Comparison of ENCODE assay signal across 8 cellular contexts in genomic region chr2:99180755-99181647, GRCh38. TPM values are rescaled to one million over a fixed set of nuclear protein-coding genes. Genes with fewer than 3 reads are reported as not detected.
DNase-seq lines count a peak whose midpoint lies in the region; ATAC-seq and TF ChIP-seq lines count a peak whose summit lies in the region.

TSS of gene MITD1 (minus strand) at chr2:99181058. CDS start at chr2:99180981, 77 bp downstream.
TSS of gene MRPL30 (plus strand) at chr2:99181184. CDS start at chr2:99186204, 5,020 bp downstream.

- H3K27me3 ChIP-seq in KMS-11 (ENCODE audit: insufficient read depth, low read depth) = no peaks in the 10 kb centered on the region
- no peaks in the 10 kb centered on the region for H3K27me3 ChIP-seq in Peyer's patch
- H3K27me3 ChIP-seq in muscle layer of colon (ENCODE audit: control insufficient read depth in 1 of 2, insufficient read depth in 2 of 2, low read length in 2 of 2) = no peaks in the 10 kb centered on the region

- H3K4me1 ChIP-seq in KMS-11 (ENCODE audit: low read depth, poor library complexity, severe bottlenecking) (peaks cover 24% of the 10 kb centered on the region), Peyer's patch (peaks cover 8 to 22% (median 16%) of the 10 kb centered on the region in 4 donors), muscle layer of colon (ENCODE audit: insufficient read depth, low read length) (peaks cover 27% of the 10 kb centered on the region)

- ATAC-seq in GM21737 (IDR thresholded peaks at IDR 0.05; ENCODE audit: unreplicated experiment) (peak; percentile 91), esophagus mucosa (peak; percentile 97)

- TF ChIP-seq CTCF in KMS-11 (conservative IDR thresholded peaks at IDR 0.05; ENCODE audit: low read depth, low read length) (no peak), Peyer's patch (IDR thresholded peaks at IDR 0.05) (no peak)

- H3K9ac ChIP-seq in KMS-11 = peak within 1 kb of the TSS; percentile 79
- peak within 1 kb of the TSS; percentile 84 for H3K9ac ChIP-seq in muscle layer of colon (ENCODE audit: low read length)

- peaks cover 65% of the 10 kb centered on the region for H3K79me2 ChIP-seq in KMS-11 (ENCODE audit: insufficient read depth, low read depth)

- peak within 1 kb of the TSS; percentile 100 for H3K4me2 ChIP-seq in KMS-11

- H3K27ac ChIP-seq in KMS-11 (peak within 1 kb of the TSS; percentile 40), Peyer's patch (peak within 1 kb of the TSS; percentile 64 to 86 (median 74)), muscle layer of colon (ENCODE audit: low read depth, low read length) (peak within 1 kb of the TSS; percentile 86)

- H2AFZ ChIP-seq in KMS-11 (ENCODE audit: low read depth) = peak within 1 kb of the TSS; percentile 84

- H3K4me3 ChIP-seq in KMS-11 (IDR thresholded peaks at IDR 0.05; ENCODE audit: insufficient read depth, low read depth, low read length) (peak within 1 kb of the TSS; percentile 87), Peyer's patch (peak within 1 kb of the TSS; percentile 63 to 93 (median 72)), muscle layer of colon (ENCODE audit: low read depth in 1 of 2, low read length in 2 of 2) (peak within 1 kb of the TSS; percentile 76 to 92)

- DNase-seq in DMS53 treated with DMSO at 0.1 percent for 48 hours (lab: John Stamatoyannopoulos, UW; ENCODE audit: unreplicated experiment) = peak; percentile 100
- peak; percentile 90 to 96 (median 92) for DNase-seq in Peyer's patch
- peak; percentile 91 to 93 for DNase-seq in activated T-cell treated with anti-CD3 and anti-CD28 coated beads, Interleukin-2, amount 50 U/mL, for 48 hours
- peak; percentile 80 for DNase-seq in stimulated activated CD8-positive, alpha-beta memory T cell treated with anti-CD3 and anti-CD28 coated beads, Interleukin-7, amount 100 ng/mL, for 24 hours (ENCODE audit: low read depth)

- no peaks in the 10 kb centered on the region for H3K9me3 ChIP-seq in Peyer's patch
- H3K9me3 ChIP-seq in muscle layer of colon (ENCODE audit: low read length) = no peaks in the 10 kb centered on the region

- H4K20me1 ChIP-seq in KMS-11 (ENCODE audit: insufficient read depth) = no peaks in the 10 kb centered on the region

- TF ChIP-seq POLR2A in Peyer's patch (IDR thresholded peaks at IDR 0.05) = peak; percentile 29 to 65

- H3K36me3 ChIP-seq in KMS-11 (ENCODE audit: insufficient read depth) = no peaks in the 10 kb centered on the region
- no peaks in the 10 kb centered on the region for H3K36me3 ChIP-seq in Peyer's patch
- H3K36me3 ChIP-seq in muscle layer of colon (ENCODE audit: insufficient read depth, low read length) = no peaks in the 10 kb centered on the region

RNA-seq across cellular contexts. Expression of gene MITD1, which starts in this region (rescaled TPM):
- total RNA-seq in Peyer's patch = 10 to 100 TPM; 21.7 to 42.1 (median 34.0) TPM
- total RNA-seq in esophagus mucosa = 19.0 TPM

RNA-seq across cellular contexts. Expression of gene MRPL30, which starts in this region (rescaled TPM):
- total RNA-seq in Peyer's patch (10 to 100 TPM; 17.1 to 38.0 (median 23.8) TPM), esophagus mucosa (25.7 TPM)

Comparison
In these comparisons a context has a peak if more than half of its experiments do, and no peak if none do; other contexts are left out.
1. Peak in every context shown above with its lines: DNase-seq, ATAC-seq, H3K4me3 ChIP-seq and H3K27ac ChIP-seq.